In the genomic region with DNA sequence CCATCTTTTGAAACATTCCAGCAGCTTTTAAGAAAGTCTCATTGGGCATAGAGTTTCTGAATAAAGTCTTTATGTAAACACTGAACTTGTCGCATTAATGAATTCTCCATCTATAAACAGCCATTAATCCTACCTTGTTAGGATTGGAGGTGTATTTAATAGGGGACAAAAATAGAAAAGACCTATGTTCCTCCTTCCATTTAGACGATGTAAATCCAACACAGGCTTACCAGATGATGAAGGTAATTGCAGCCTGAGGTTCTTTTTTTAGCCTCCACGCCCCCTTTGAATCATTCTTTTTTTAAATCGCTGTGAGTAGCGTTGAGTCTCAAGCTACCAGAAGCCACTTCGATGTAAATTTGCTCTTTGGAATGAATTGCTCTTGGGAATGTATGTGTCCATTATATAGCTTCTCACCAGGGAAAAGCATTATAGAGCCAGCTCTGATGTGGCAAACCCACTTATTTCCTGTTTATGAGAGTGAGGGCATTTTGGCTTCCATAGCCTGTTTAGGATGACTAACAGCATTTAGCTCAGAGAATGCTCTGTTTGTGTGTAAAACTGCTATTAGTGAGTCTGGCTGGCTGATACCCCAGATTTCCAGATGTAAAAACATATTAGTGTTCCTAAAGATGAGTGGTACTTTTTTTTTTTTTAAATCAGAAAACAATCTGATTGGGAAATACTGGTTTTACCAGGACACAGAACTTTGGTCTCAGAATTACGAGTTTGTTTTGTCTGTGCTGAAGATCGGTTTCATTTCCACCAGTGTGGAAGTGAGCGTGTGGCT, we compare ENCODE assay signal across 8 cellular contexts.
DNase-seq lines count a peak whose midpoint lies in the region; ATAC-seq, FAIRE-seq and TF ChIP-seq lines count a peak whose summit lies in the region.

No MANE protein-coding gene starts in this region.

- H3K27me3 ChIP-seq in CD4-positive, alpha-beta memory T cell (ENCODE audit: insufficient read depth, low read length) = no peaks in the 10 kb centered on the region
- no peaks in the 10 kb centered on the region for H3K27me3 ChIP-seq in pancreas

- 70 to 72% methylated on average over 9 of the region's 9 CpGs for WGBS in pancreas, 2 donors

- H3K9me3 ChIP-seq in CD4-positive, alpha-beta memory T cell (ENCODE audit: control insufficient read depth in 1 of 2, low read length in 2 of 2) = no peaks in the 10 kb centered on the region
- H3K9me3 ChIP-seq in pancreas = no peaks in the 10 kb centered on the region

- TF ChIP-seq CTCF in pancreas (IDR thresholded peaks at IDR 0.05) = no peak

- H3K9me3 Mint-ChIP-seq in CD4-positive, alpha-beta memory T cell = no peaks in the 10 kb centered on the region

- CTCF ChIA-PET in CD4-positive, alpha-beta memory T cell (lab: Charles Lee; ENCODE audit: partially characterized antibody) = interaction anchor here (1.0 to 2.1 kb wide), 4 partner anchors 11 to 261 kb away, joined by 3 to 11 read pairs (median 6); no protein-coding TSS in a partner anchor

- POLR2A ChIA-PET in CD4-positive, alpha-beta memory T cell (lab: Charles Lee; ENCODE audit: partially characterized antibody) = interaction anchor here (0.5 to 2.0 kb wide), 5 partner anchors 12 to 475 kb away, joined by 3 to 12 read pairs (median 4); no protein-coding TSS in a partner anchor

- intact Hi-C loops in CD4-positive, alpha-beta memory T cell (cut with micrococcal nuclease) = no loop called here
- intact Hi-C loops in pancreas (cut with DNase I) = no loop called here

- peak; percentile 34 for FAIRE-seq in pancreas (lab: Jason Lieb, UNC)

- peak in 3 of 4 donors; percentile 37 to 57 (median 39) for ATAC-seq in pancreas
- no peak for ATAC-seq in HG02884 (IDR thresholded peaks at IDR 0.05; ENCODE audit: unreplicated experiment)
- no peak for ATAC-seq in HG03095 (IDR thresholded peaks at IDR 0.05; ENCODE audit: unreplicated experiment)

- H3K4me1 Mint-ChIP-seq in CD4-positive, alpha-beta memory T cell = peaks cover 18 to 42% (median 29%) of the 10 kb centered on the region in 4 donors

- no peaks in the 10 kb centered on the region for H3K36me3 Mint-ChIP-seq in CD4-positive, alpha-beta memory T cell

- peaks cover 0 to 1% of the 10 kb centered on the region in 2 donors for H3K27me3 Mint-ChIP-seq in CD4-positive, alpha-beta memory T cell

- no peak overlapping the region for H3K4me3 ChIP-seq in CD4-positive, alpha-beta memory T cell (ENCODE audit: low read length in 2 of 2)
- H3K4me3 ChIP-seq in pancreas = no peak overlapping the region

- H3K27ac ChIP-seq in CD4-positive, alpha-beta memory T cell (ENCODE audit: low read depth, low read length) = no peak overlapping the region
- H3K27ac ChIP-seq in pancreas = peak overlapping the region in 2 of 4 donors; percentile 9 to 55

- peak in 4 of 5 donors; percentile 13 to 47 (median 24) for DNase-seq in CD4-positive, alpha-beta memory T cell
- DNase-seq in NCI-H226 (peak; percentile 63), dermis microvascular lymphatic vessel endothelial cell (ENCODE audit: low read depth in 2 of 2) (peak; percentile 97 to 99), pancreas (no peak), D341Med (ENCODE audit: low spot score) (no peak)
- no peak for DNase-seq in activated CD4-positive, CD25-positive, alpha-beta regulatory T cell (lab: John Stamatoyannopoulos, UW)

- peak overlapping the region; percentile 33 to 75 (median 62) for H3K4me3 Mint-ChIP-seq in CD4-positive, alpha-beta memory T cell

- peak overlapping the region in 5 of 7 donors; percentile 13 to 72 (median 35) for H3K27ac Mint-ChIP-seq in CD4-positive, alpha-beta memory T cell

- peaks cover 30% of the 10 kb centered on the region for H3K4me1 ChIP-seq in CD4-positive, alpha-beta memory T cell (ENCODE audit: insufficient read depth, low read length)
- H3K4me1 ChIP-seq in pancreas = peaks cover 0 to 4% (median 0%) of the 10 kb centered on the region in 3 donors

- H3K36me3 ChIP-seq in CD4-positive, alpha-beta memory T cell (ENCODE audit: insufficient read depth, low read length) = no peaks in the 10 kb centered on the region
- H3K36me3 ChIP-seq in pancreas = no peaks in the 10 kb centered on the region

Comparison
In these comparisons a context has a peak if more than half of its experiments do, and no peak if none do; other contexts are left out.
1. DNase-seq: peak in CD4-positive, alpha-beta memory T cell (4 of 5), NCI-H226 (single experiment) and dermis microvascular lymphatic vessel endothelial cell (2 of 2); none in pancreas (0 of 6), activated CD4-positive, CD25-positive, alpha-beta regulatory T cell (0 of 4) and D341Med (single experiment).
2. ATAC-seq: peak in pancreas (3 of 4); none in HG02884 (single experiment) and HG03095 (single experiment).